Comparison of ENCODE assay signal across 19 cellular contexts in the genomic region with DNA sequence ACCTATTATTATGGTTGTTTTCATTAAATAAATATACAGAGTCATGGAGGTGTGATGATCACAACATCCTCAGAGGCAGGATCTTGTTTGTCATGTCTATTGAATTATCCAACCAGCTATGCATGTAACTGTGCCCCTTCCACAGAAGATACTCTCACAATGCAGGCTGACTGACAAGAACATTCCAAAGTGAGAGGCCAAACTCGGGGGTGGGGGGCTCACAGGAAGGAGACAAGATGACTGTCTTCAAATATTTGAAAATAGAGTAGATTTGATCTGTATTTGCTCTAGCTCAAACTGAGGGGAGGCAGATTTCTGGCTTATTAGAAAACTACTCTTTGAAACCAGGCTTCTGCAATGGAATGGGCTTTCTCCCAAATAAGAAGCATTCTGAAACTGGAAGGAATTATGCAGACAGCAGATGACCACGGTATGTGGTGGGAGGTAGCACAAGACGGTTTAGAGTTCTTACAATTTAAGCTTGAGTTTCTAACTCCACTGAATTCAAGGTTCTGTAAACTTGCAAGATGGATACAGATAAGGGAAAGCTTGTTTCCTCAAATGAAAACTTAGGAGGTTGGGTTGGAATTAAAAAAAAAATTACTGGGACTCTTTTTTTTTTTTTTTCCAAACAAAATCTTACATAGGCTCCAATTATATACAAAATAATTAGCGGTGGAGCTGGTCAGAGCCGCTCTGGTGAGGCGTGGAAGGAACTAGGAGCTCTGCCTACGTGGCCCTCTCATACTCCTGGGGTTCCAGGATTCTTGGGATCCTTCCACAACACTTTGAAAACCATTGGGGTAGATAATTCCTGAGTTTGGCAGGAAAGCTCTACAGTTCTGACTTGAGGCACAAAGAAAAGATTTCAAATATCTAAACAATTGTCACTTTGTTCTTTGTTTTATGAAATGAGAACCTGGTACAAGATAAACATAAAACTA.
DNase-seq lines count a peak whose midpoint lies in the region; ATAC-seq and TF ChIP-seq lines count a peak whose summit lies in the region.
"Had no signal": no experiment of that assay in that cellular context is flagged by ENCODE, and none has a peak within 500 bp of the region (broad histone marks: within the 10 kb centered on the region; RNA-seq: fewer than 3 reads in every experiment).

No MANE protein-coding gene starts in this region.

- peaks cover 15% of the 10 kb centered on the region for H3K4me1 Mint-ChIP-seq in GM23338
- no peaks in the 10 kb centered on the region for H3K4me1 Mint-ChIP-seq in immature natural killer cell
- H3K4me1 Mint-ChIP-seq: T-cell had no signal

- H3K27ac Mint-ChIP-seq in GM23338, result 0 out of 2 replicates have a peak overlapping the region, but pooled peaks have one; percentile 30
- no peak overlapping the region for H3K27ac Mint-ChIP-seq in immature natural killer cell
- H3K27ac Mint-ChIP-seq: dendritic cell treated with granulocyte-macrophage colony-stimulating factor and Interleukin-4, amounts not matched to agents 40 ng/mL and 50 ng/mL, for 4 days; T-cell had no signal

- H4K20me1 ChIP-seq in GM23338 (replicated peaks; ENCODE audit: insufficient read depth), result no peaks in the 10 kb centered on the region

- H3F3A ChIP-seq in GM23338 (replicated peaks; ENCODE audit: low read depth), result no peaks in the 10 kb centered on the region

- H3K4me3 ChIP-seq in GM23338, result no peak overlapping the region
- H3K4me3 ChIP-seq in fibroblast of the aortic adventitia (ENCODE audit: low read depth, low read length), result no peak overlapping the region
- H3K4me3 ChIP-seq in skeletal muscle tissue (ENCODE audit: low read length in 3 of 3), result no peak overlapping the region
- H3K4me3 ChIP-seq: adrenal gland, mucosa of descending colon, ovary, transverse colon had no signal

- no peak for TF ChIP-seq CTCF in GM23338 (conservative IDR thresholded peaks at IDR 0.05; ENCODE audit: low read depth in 2 of 2)
- no peak for TF ChIP-seq CTCF in fibroblast of the aortic adventitia (IDR thresholded peaks at IDR 0.05; ENCODE audit: insufficient read depth, low read length)

- H3K9me2 ChIP-seq in GM23338 (ENCODE audit: insufficient read depth), result no peaks in the 10 kb centered on the region

- no peaks in the 10 kb centered on the region for H3K36me3 Mint-ChIP-seq in GM23338 (ENCODE audit: low read depth)
- H3K36me3 Mint-ChIP-seq in immature natural killer cell, result no peaks in the 10 kb centered on the region
- H3K36me3 Mint-ChIP-seq: T-cell had no signal

- no peak overlapping the region for H2AFZ ChIP-seq in GM23338

- H3K9me3 ChIP-seq in skeletal muscle tissue (ENCODE audit: control insufficient read depth in 3 of 3, low read length in 3 of 3), result peaks cover 0 to 2% (median 0%) of the 10 kb centered on the region in 3 donors
- H3K9me3 ChIP-seq: adrenal gland, mucosa of descending colon, ovary had no signal

- peak; percentile 23; the same call in 1 of the 3 replicates for ATAC-seq in GM23338
- no peak for ATAC-seq in activated CD4-positive, CD25-positive, alpha-beta regulatory T cell treated with anti-CD3 and anti-CD28 coated beads, Interleukin-2, amount 50 U/mL, for 24 hours
- ATAC-seq: T-cell had no signal

- H3K9me3 Mint-ChIP-seq in GM23338 (no peaks in the 10 kb centered on the region), immature natural killer cell (peaks cover 0 to 7% (median 0%) of the 10 kb centered on the region in 6 donors)
- H3K9me3 Mint-ChIP-seq: dendritic cell treated with granulocyte-macrophage colony-stimulating factor and Interleukin-4, amounts not matched to agents 40 ng/mL and 50 ng/mL, for 4 days; T-cell had no signal

- H3K9ac ChIP-seq in skeletal muscle tissue (ENCODE audit: low read depth in 1 of 3, low read length in 3 of 3), result no peak overlapping the region

- H3K27me3 Mint-ChIP-seq in GM23338 (ENCODE audit: insufficient read depth, low read depth, poor library complexity) (no peaks in the 10 kb centered on the region), immature natural killer cell (ENCODE audit: low read depth in 3 of 3) (peaks cover 2 to 4% (median 2%) of the 10 kb centered on the region in 3 donors)
- H3K27me3 Mint-ChIP-seq: dendritic cell treated with granulocyte-macrophage colony-stimulating factor and Interleukin-4, amounts not matched to agents 40 ng/mL and 50 ng/mL, for 4 days had no signal

- H3K27me3 ChIP-seq in GM23338 (ENCODE audit: insufficient read depth), result no peaks in the 10 kb centered on the region
- H3K27me3 ChIP-seq in skeletal muscle tissue (ENCODE audit: control insufficient read depth in 3 of 3, insufficient read depth in 3 of 3, low read length in 3 of 3), result no peaks in the 10 kb centered on the region
- H3K27me3 ChIP-seq: adrenal gland, ovary, transverse colon had no signal

- H3K27ac ChIP-seq in GM23338 (ENCODE audit: low read depth), result no peak overlapping the region
- peak overlapping the region; percentile 5 for H3K27ac ChIP-seq in skeletal muscle tissue (ENCODE audit: low read depth, low read length)
- H3K27ac ChIP-seq: adrenal gland, transverse colon had no signal

- peak; percentile 9 for DNase-seq in GM23338 (ENCODE audit: low spot score)
- DNase-seq in astrocyte of the hippocampus (ENCODE audit: low read depth, low spot score), result peak; percentile 63
- peak; percentile 66 for DNase-seq in fibroblast of the aortic adventitia (ENCODE audit: low read depth)
- no peak for DNase-seq in immature natural killer cell
- DNase-seq in NCI-H510A (lab: John Stamatoyannopoulos, UW), result no peak
- DNase-seq in NCI-H774 (lab: John Stamatoyannopoulos, UW), result no peak
- DNase-seq: DMS 273 treated with DMSO at 0.1 percent for 48 hours, erythroblast, hippocampal formation, mucosa of descending colon, NCI-H2029 treated with DMSO at 0.1 percent for 48 hours, small intestine, T-cell had no signal

- peaks cover 13% of the 10 kb centered on the region for H3K4me1 ChIP-seq in GM23338 (ENCODE audit: insufficient read depth)
- peaks cover 4 to 9% (median 5%) of the 10 kb centered on the region in 3 donors for H3K4me1 ChIP-seq in skeletal muscle tissue (ENCODE audit: control insufficient read depth in 3 of 3, insufficient read depth in 3 of 3, low read length in 3 of 3)

- no peak overlapping the region for H3K4me2 ChIP-seq in GM23338

- H3K4me3 Mint-ChIP-seq in GM23338 (no peak overlapping the region), immature natural killer cell (no peak overlapping the region)
- H3K4me3 Mint-ChIP-seq: dendritic cell treated with granulocyte-macrophage colony-stimulating factor and Interleukin-4, amounts not matched to agents 40 ng/mL and 50 ng/mL, for 4 days; T-cell had no signal

- H3K36me3 ChIP-seq in GM23338 (ENCODE audit: insufficient read depth) (no peaks in the 10 kb centered on the region), skeletal muscle tissue (ENCODE audit: control insufficient read depth in 3 of 3, insufficient read depth in 3 of 3, low read length in 3 of 3) (no peaks in the 10 kb centered on the region)
- H3K36me3 ChIP-seq: adrenal gland, ovary had no signal

- H3K79me2 ChIP-seq in GM23338 (replicated peaks; ENCODE audit: insufficient read depth), result no peaks in the 10 kb centered on the region

TF ChIP-seq in GM23338, 12 proteins besides CTCF, POLR2A, EP300 and RAD21 (continues in another document):
- TF ChIP-seq EZH2phosphoT487 (IDR thresholded peaks at IDR 0.05; ENCODE audit: unreplicated experiment) (no peak), STAT1 (IDR thresholded peaks at IDR 0.05; ENCODE audit: unreplicated experiment) (no peak), ZNF114 (CRISPR knock-in tag; IDR thresholded peaks at IDR 0.05) (no peak)
- TF ChIP-seq, protein P1, sequence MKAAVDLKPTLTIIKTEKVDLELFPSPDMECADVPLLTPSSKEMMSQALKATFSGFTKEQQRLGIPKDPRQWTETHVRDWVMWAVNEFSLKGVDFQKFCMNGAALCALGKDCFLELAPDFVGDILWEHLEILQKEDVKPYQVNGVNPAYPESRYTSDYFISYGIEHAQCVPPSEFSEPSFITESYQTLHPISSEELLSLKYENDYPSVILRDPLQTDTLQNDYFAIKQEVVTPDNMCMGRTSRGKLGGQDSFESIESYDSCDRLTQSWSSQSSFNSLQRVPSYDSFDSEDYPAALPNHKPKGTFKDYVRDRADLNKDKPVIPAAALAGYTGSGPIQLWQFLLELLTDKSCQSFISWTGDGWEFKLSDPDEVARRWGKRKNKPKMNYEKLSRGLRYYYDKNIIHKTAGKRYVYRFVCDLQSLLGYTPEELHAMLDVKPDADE (IDR thresholded peaks at IDR 0.05), result no peak

Comparison
In these comparisons a context has a peak if more than half of its experiments do, and no peak if none do; other contexts are left out.
1. DNase-seq: peak in GM23338 (single experiment), astrocyte of the hippocampus (single experiment) and fibroblast of the aortic adventitia (single experiment); none in immature natural killer cell (0 of 3), NCI-H510A (single experiment) and NCI-H774 (single experiment).